In genomic region chr2:157404363-157404762, GRCh38 we compare ENCODE assay signal across 8 cellular contexts. TPM values are rescaled to one million over a fixed set of nuclear protein-coding genes. Genes with fewer than 3 reads are reported as not detected.
A peak's percentile ranks its signal among the peaks of the same experiment; 100 is the strongest.
DNase-seq lines count a peak whose midpoint lies in the region; ATAC-seq and TF ChIP-seq lines count a peak whose summit lies in the region.

No MANE protein-coding gene starts in this region.

- peak; percentile 57 for DNase-seq in T-helper 2 cell treated with Interferon-gamma antibody and Interleukin-4, amounts not matched to agents 5 μg/mL and 100 μg/mL, for 36 hours (ENCODE audit: low spot score)
- peak; percentile 69 for DNase-seq in effector CD4-positive, alpha-beta T cell
- DNase-seq in ecto neural progenitor cell (ENCODE audit: low spot score), result no peak
- DNase-seq in caudate nucleus (lab: John Stamatoyannopoulos, UW), result no peak
- DNase-seq in hypothalamus (lab: John Stamatoyannopoulos, UW), result no peak
- no peak for DNase-seq in endodermal cell

- H3K27me3 Mint-ChIP-seq in T-helper 2 cell treated with Interferon-gamma antibody and Interleukin-4, amounts not matched to agents 5 μg/mL and 100 μg/mL, for 36 hours (ENCODE audit: low read depth), result no peaks in the 10 kb centered on the region
- peaks cover 3% of the 10 kb centered on the region for H3K27me3 Mint-ChIP-seq in endodermal cell (ENCODE audit: insufficient read depth)

- peaks cover 42% of the 10 kb centered on the region for H3K9me3 Mint-ChIP-seq in T-helper 2 cell treated with Interferon-gamma antibody and Interleukin-4, amounts not matched to agents 5 μg/mL and 100 μg/mL, for 36 hours
- H3K9me3 Mint-ChIP-seq in endodermal cell, result no peaks in the 10 kb centered on the region

- H3K36me3 ChIP-seq in endodermal cell (ENCODE audit: control insufficient read depth, insufficient read depth, low read length), result no peaks in the 10 kb centered on the region

- peaks cover 69% of the 10 kb centered on the region for H3K36me3 Mint-ChIP-seq in T-helper 2 cell treated with Interferon-gamma antibody and Interleukin-4, amounts not matched to agents 5 μg/mL and 100 μg/mL, for 36 hours (ENCODE audit: low read depth)
- no peaks in the 10 kb centered on the region for H3K36me3 Mint-ChIP-seq in endodermal cell (ENCODE audit: low read depth)

- peaks cover 58% of the 10 kb centered on the region for H3K4me1 Mint-ChIP-seq in T-helper 2 cell treated with Interferon-gamma antibody and Interleukin-4, amounts not matched to agents 5 μg/mL and 100 μg/mL, for 36 hours (ENCODE audit: low read depth)
- no peaks in the 10 kb centered on the region for H3K4me1 Mint-ChIP-seq in endodermal cell

- H3K9me3 ChIP-seq in endodermal cell (ENCODE audit: control insufficient read depth, low read length), result no peaks in the 10 kb centered on the region

- no peak for TF ChIP-seq CTCF in endodermal cell (conservative IDR thresholded peaks at IDR 0.05)

- no peak overlapping the region for H3K27ac ChIP-seq in caudate nucleus (ENCODE audit: low read depth, low read length)
- H3K27ac ChIP-seq in endodermal cell (ENCODE audit: low read depth, low read length), result no peak overlapping the region

- no peak overlapping the region for H3K4me3 ChIP-seq in endodermal cell (ENCODE audit: low read length)

- H3K9ac ChIP-seq in endodermal cell (ENCODE audit: extremely low read depth, low read length, poor library complexity, severe bottlenecking), result no peak overlapping the region

- H3K27me3 ChIP-seq in endodermal cell (ENCODE audit: control insufficient read depth, insufficient read depth, low read length, poor library complexity, severe bottlenecking), result no peaks in the 10 kb centered on the region

- ATAC-seq in GM19025 (IDR thresholded peaks at IDR 0.05; ENCODE audit: low read depth, unreplicated experiment) (peak; percentile 88), HG03045 (IDR thresholded peaks at IDR 0.05; ENCODE audit: unreplicated experiment) (peak; percentile 74)

- peak overlapping the region; percentile 80 for H3K27ac Mint-ChIP-seq in T-helper 2 cell treated with Interferon-gamma antibody and Interleukin-4, amounts not matched to agents 5 μg/mL and 100 μg/mL, for 36 hours
- H3K27ac Mint-ChIP-seq in endodermal cell, result no peak overlapping the region

- H3K4me1 ChIP-seq in endodermal cell (ENCODE audit: control insufficient read depth, insufficient read depth, low read length), result no peaks in the 10 kb centered on the region

- 86 to 100% methylated on average over 2 of the region's 2 CpGs for WGBS in endodermal cell (ENCODE audit: insufficient coverage in 1 of 2, insufficient read length in 1 of 2), 2 experiments

- peak overlapping the region; percentile 71 for H3K4me3 Mint-ChIP-seq in T-helper 2 cell treated with Interferon-gamma antibody and Interleukin-4, amounts not matched to agents 5 μg/mL and 100 μg/mL, for 36 hours
- no peak overlapping the region for H3K4me3 Mint-ChIP-seq in endodermal cell

RNA-seq across cellular contexts. Expression of gene CYTIP, which starts 39.5 kb away (rescaled TPM):
- total RNA-seq in endodermal cell, result under 1 TPM in 1 of 2 donors, not detected in 1; 0.31 TPM
- polyA plus RNA-seq in endodermal cell (2013, experiment 1 of 2), result not detected
- polyA plus RNA-seq in endodermal cell (2013, experiment 2 of 2), result not detected

Comparison
In these comparisons a context has a peak if more than half of its experiments do, and no peak if none do; other contexts are left out.
1. DNase-seq: peak in T-helper 2 cell treated with Interferon-gamma antibody and Interleukin-4, amounts not matched to agents 5 μg/mL and 100 μg/mL, for 36 hours (single experiment) and effector CD4-positive, alpha-beta T cell (single experiment); none in ecto neural progenitor cell (single experiment), caudate nucleus (0 of 61), hypothalamus (0 of 51) and endodermal cell (single experiment).